Comparison of ENCODE assay signal across 25 cellular contexts in the genomic region with DNA sequence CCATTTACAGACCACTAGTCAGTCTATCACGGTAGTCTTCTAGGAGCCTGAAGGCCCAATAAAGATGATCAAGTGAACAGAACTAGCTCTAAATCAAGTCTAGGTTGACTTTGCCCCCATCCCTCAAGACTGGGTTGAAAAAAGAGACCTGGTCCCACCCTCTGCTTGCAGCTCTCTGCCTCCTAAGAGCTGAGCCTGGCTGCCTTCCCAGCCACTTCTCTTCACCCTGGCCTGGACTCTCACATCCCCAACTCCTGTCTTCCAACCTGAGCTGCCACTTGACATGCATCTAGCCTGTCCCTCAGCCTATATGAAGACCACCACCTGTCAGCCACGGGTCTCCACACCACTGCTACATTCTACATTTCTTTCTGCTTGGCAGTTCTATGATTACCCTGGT.
DNase-seq lines count a peak whose midpoint lies in the region; ATAC-seq and TF ChIP-seq lines count a peak whose summit lies in the region.
"Had no signal": no experiment of that assay in that cellular context is flagged by ENCODE, and none has a peak within 500 bp of the region (broad histone marks: within the 10 kb centered on the region; RNA-seq: fewer than 3 reads in every experiment).

No MANE protein-coding gene starts in this region.

- no peaks in the 10 kb centered on the region for H3K9me3 ChIP-seq in CD4-positive, alpha-beta memory T cell (ENCODE audit: control insufficient read depth in 1 of 2, low read length in 2 of 2)
- H3K9me3 ChIP-seq in naive thymus-derived CD4-positive, alpha-beta T cell (ENCODE audit: control insufficient read depth in 2 of 3, low read length in 3 of 3): no peaks in the 10 kb centered on the region
- no peaks in the 10 kb centered on the region for H3K9me3 ChIP-seq in mucosa of descending colon

- H3K4me3 ChIP-seq in CD4-positive, alpha-beta memory T cell (ENCODE audit: low read length in 2 of 2): no peak overlapping the region
- H3K4me3 ChIP-seq in naive thymus-derived CD4-positive, alpha-beta T cell (ENCODE audit: low read length): no peak overlapping the region
- no peak overlapping the region for H3K4me3 ChIP-seq in mucosa of descending colon
- H3K4me3 ChIP-seq: K562, SK-N-MC had no signal

- ATAC-seq in activated B cell treated with CpG ODN at 0.5 μM for 24 hours (ENCODE audit: low read depth) (no peak), mucosa of descending colon (no peak)
- ATAC-seq in naive thymus-derived CD4-positive, alpha-beta T cell: no peak
- ATAC-seq: K562; PC-3; right cardiac atrium; stimulated activated naive CD8-positive, alpha-beta T cell treated with anti-CD3 and anti-CD28 coated beads, Interleukin-15, amount 100 ng/mL, for 72 hours had no signal

- no peaks in the 10 kb centered on the region for H3K9me3 Mint-ChIP-seq in activated T-cell treated with anti-CD3 and anti-CD28 coated beads, Interleukin-2, amount 50 U/mL, for 24 hours
- no peaks in the 10 kb centered on the region for H3K9me3 Mint-ChIP-seq in CD4-positive, alpha-beta memory T cell
- no peaks in the 10 kb centered on the region for H3K9me3 Mint-ChIP-seq in activated B cell treated with CpG ODN at 0.5 μM for 24 hours
- no peaks in the 10 kb centered on the region for H3K9me3 Mint-ChIP-seq in naive thymus-derived CD4-positive, alpha-beta T cell
- H3K9me3 Mint-ChIP-seq: stimulated activated naive CD8-positive, alpha-beta T cell treated with anti-CD3 and anti-CD28 coated beads, Interleukin-15, amount 100 ng/mL, for 72 hours had no signal

- no peaks in the 10 kb centered on the region for H3K27me3 Mint-ChIP-seq in activated T-cell treated with anti-CD3 and anti-CD28 coated beads, Interleukin-2, amount 50 U/mL, for 24 hours
- H3K27me3 Mint-ChIP-seq in CD4-positive, alpha-beta memory T cell: no peaks in the 10 kb centered on the region
- no peaks in the 10 kb centered on the region for H3K27me3 Mint-ChIP-seq in activated B cell treated with CpG ODN at 0.5 μM for 24 hours
- H3K27me3 Mint-ChIP-seq in naive thymus-derived CD4-positive, alpha-beta T cell: no peaks in the 10 kb centered on the region
- H3K27me3 Mint-ChIP-seq: stimulated activated naive CD8-positive, alpha-beta T cell treated with anti-CD3 and anti-CD28 coated beads, Interleukin-15, amount 100 ng/mL, for 72 hours had no signal

- POLR2A ChIA-PET in CD4-positive, alpha-beta memory T cell (lab: Charles Lee; ENCODE audit: partially characterized antibody): interaction anchor here (0.5 to 1.3 kb wide), 3 partner anchors 16 to 81 kb away, joined by 3 to 4 read pairs (median 3); no protein-coding TSS in a partner anchor
- POLR2A ChIA-PET in activated B cell treated with CpG ODN at 0.5 μM for 24 hours (lab: Charles Lee): interaction anchor here (0.7 to 0.8 kb wide), 2 partner anchors 56 to 94 kb away, joined by 3 to 4 read pairs; no protein-coding TSS in a partner anchor
- POLR2A ChIA-PET in naive thymus-derived CD4-positive, alpha-beta T cell (lab: Charles Lee): interaction anchor here (0.6 to 0.7 kb wide), 2 partner anchors 57 to 72 kb away, joined by 3 to 4 read pairs; no protein-coding TSS in a partner anchor

- no peaks in the 10 kb centered on the region for H3K36me3 ChIP-seq in CD4-positive, alpha-beta memory T cell (ENCODE audit: insufficient read depth, low read length)
- no peaks in the 10 kb centered on the region for H3K36me3 ChIP-seq in naive thymus-derived CD4-positive, alpha-beta T cell (ENCODE audit: control insufficient read depth in 2 of 3, insufficient read depth in 3 of 3, low read length in 3 of 3)
- H3K36me3 ChIP-seq in mucosa of descending colon (ENCODE audit: low read depth): no peaks in the 10 kb centered on the region

- H3K4me1 Mint-ChIP-seq in activated T-cell treated with anti-CD3 and anti-CD28 coated beads, Interleukin-2, amount 50 U/mL, for 24 hours (ENCODE audit: low read depth): peaks cover 92% of the 10 kb centered on the region
- H3K4me1 Mint-ChIP-seq in CD4-positive, alpha-beta memory T cell: peaks cover 75 to 96% (median 86%) of the 10 kb centered on the region in 4 donors
- peaks cover 92% of the 10 kb centered on the region for H3K4me1 Mint-ChIP-seq in activated B cell treated with CpG ODN at 0.5 μM for 24 hours
- peaks cover 68 to 97% (median 93%) of the 10 kb centered on the region in 7 donors for H3K4me1 Mint-ChIP-seq in naive thymus-derived CD4-positive, alpha-beta T cell

- H3K4me1 ChIP-seq in CD4-positive, alpha-beta memory T cell (ENCODE audit: insufficient read depth, low read length): peaks cover 90% of the 10 kb centered on the region
- peaks cover 42 to 65% of the 10 kb centered on the region in 2 donors for H3K4me1 ChIP-seq in naive thymus-derived CD4-positive, alpha-beta T cell (ENCODE audit: control insufficient read depth in 2 of 2, insufficient read depth in 2 of 2, low read length in 2 of 2)
- peaks cover 21% of the 10 kb centered on the region for H3K4me1 ChIP-seq in mucosa of descending colon (ENCODE audit: low read depth)

- no peaks in the 10 kb centered on the region for H3K27me3 ChIP-seq in CD4-positive, alpha-beta memory T cell (ENCODE audit: insufficient read depth, low read length)
- H3K27me3 ChIP-seq in naive thymus-derived CD4-positive, alpha-beta T cell (ENCODE audit: control insufficient read depth in 2 of 2, insufficient read depth in 2 of 2, low read length in 2 of 2): no peaks in the 10 kb centered on the region

- H3K27ac Mint-ChIP-seq in activated T-cell treated with anti-CD3 and anti-CD28 coated beads, Interleukin-2, amount 50 U/mL, for 24 hours: peak overlapping the region; percentile 52
- H3K27ac Mint-ChIP-seq in CD4-positive, alpha-beta memory T cell: peak overlapping the region in 4 of 7 donors; percentile 17 to 69 (median 63)
- no peak overlapping the region for H3K27ac Mint-ChIP-seq in activated B cell treated with CpG ODN at 0.5 μM for 24 hours
- H3K27ac Mint-ChIP-seq in naive thymus-derived CD4-positive, alpha-beta T cell: peak overlapping the region; percentile 35 to 91 (median 78)

- CTCF ChIA-PET in CD4-positive, alpha-beta memory T cell (lab: Charles Lee; ENCODE audit: partially characterized antibody): no interaction called here
- CTCF ChIA-PET in activated B cell treated with CpG ODN at 0.5 μM for 24 hours (lab: Charles Lee): interaction anchor here (0.7 kb wide), 1 partner anchor 447 kb away, joined by 3 read pairs; no protein-coding TSS in a partner anchor
- CTCF ChIA-PET in naive thymus-derived CD4-positive, alpha-beta T cell (lab: Charles Lee): interaction anchor here (0.6 to 0.7 kb wide), 2 partner anchors 742 to 1495 kb away, joined by 3 read pairs; no protein-coding TSS in a partner anchor

- intact Hi-C loops in CD4-positive, alpha-beta memory T cell (cut with micrococcal nuclease): no loop called here
- intact Hi-C loops in activated B cell treated with CpG ODN at 0.5 μM for 24 hours (cut with micrococcal nuclease) (no loop called here), mucosa of descending colon (cut with DNase I, micrococcal nuclease) (no loop called here)
- intact Hi-C loops in naive thymus-derived CD4-positive, alpha-beta T cell (cut with micrococcal nuclease): loop anchor here in 1 of 2 donors (10.0 kb wide), 1 partner anchor 502 kb away; no protein-coding TSS in a partner anchor

- H3K36me3 Mint-ChIP-seq in activated T-cell treated with anti-CD3 and anti-CD28 coated beads, Interleukin-2, amount 50 U/mL, for 24 hours (ENCODE audit: low read depth): peaks cover 12% of the 10 kb centered on the region
- H3K36me3 Mint-ChIP-seq in CD4-positive, alpha-beta memory T cell: peaks cover 0 to 5% of the 10 kb centered on the region in 2 donors
- peaks cover 7% of the 10 kb centered on the region for H3K36me3 Mint-ChIP-seq in activated B cell treated with CpG ODN at 0.5 μM for 24 hours (ENCODE audit: low read depth)
- H3K36me3 Mint-ChIP-seq in naive thymus-derived CD4-positive, alpha-beta T cell: peaks cover 0 to 3% (median 0%) of the 10 kb centered on the region in 5 donors

- no peak overlapping the region for H3K4me3 Mint-ChIP-seq in activated T-cell treated with anti-CD3 and anti-CD28 coated beads, Interleukin-2, amount 50 U/mL, for 24 hours
- H3K4me3 Mint-ChIP-seq in CD4-positive, alpha-beta memory T cell: peak overlapping the region in 6 of 8 donors; percentile 33 to 66 (median 44)
- H3K4me3 Mint-ChIP-seq in activated B cell treated with CpG ODN at 0.5 μM for 24 hours: peak overlapping the region; percentile 1
- H3K4me3 Mint-ChIP-seq in naive thymus-derived CD4-positive, alpha-beta T cell: peak overlapping the region in 8 of 10 donors; percentile 4 to 71 (median 46)

- no peak overlapping the region for H3K27ac ChIP-seq in CD4-positive, alpha-beta memory T cell (ENCODE audit: low read depth, low read length)
- no peak overlapping the region for H3K27ac ChIP-seq in naive thymus-derived CD4-positive, alpha-beta T cell (ENCODE audit: low read depth, low read length)
- H3K27ac ChIP-seq: SK-N-MC had no signal

- TF ChIP-seq CTCF in activated B cell treated with CpG ODN at 0.5 μM for 24 hours (IDR thresholded peaks at IDR 0.05) (no peak), mucosa of descending colon (IDR thresholded peaks at IDR 0.05) (no peak)

- DNase-seq in activated T-cell treated with anti-CD3 and anti-CD28 coated beads, Interleukin-2, amount 50 U/mL, for 24 hours: no peak
- no peak for DNase-seq in activated T-cell treated with anti-CD3 and anti-CD28 coated beads for 4 hours
- no peak for DNase-seq in CD4-positive, alpha-beta memory T cell
- no peak for DNase-seq in activated B cell treated with CpG ODN at 0.5 μM for 24 hours
- DNase-seq in naive thymus-derived CD4-positive, alpha-beta T cell: no peak
- no peak for DNase-seq in cerebellar nuclear complex (lab: John Stamatoyannopoulos, UW)
- DNase-seq in mucosa of descending colon: no peak
- DNase-seq in NCI-H187 treated with DMSO at 0.1 percent for 48 hours (lab: John Stamatoyannopoulos, UW): no peak
- DNase-seq: AML-193; COR-L47; cortex of kidney; effector memory CD4-positive, alpha-beta T cell; H7; mesenchymal stem cell; NCI-H1092 treated with DMSO at 0.1 percent for 48 hours; NCI-H187; NCI-H526; PC-3; posterior cingulate gyrus; stimulated activated CD4-positive, alpha-beta T cell treated with anti-CD3 and anti-CD28 coated beads, Interleukin-1b, Interleukin-23, amount 100 ng/mL, for 48 hours; stimulated activated naive CD8-positive, alpha-beta T cell treated with anti-CD3 and anti-CD28 coated beads, Interleukin-15, amount 100 ng/mL, for 72 hours; T-helper 2 cell had no signal
